ENCODE assay signal across 8 cellular contexts in genomic region chr14:78667141-78667540, GRCh38.
"Had no signal": no experiment of that assay in that cellular context is flagged by ENCODE, and none has a peak within 500 bp of the region (broad histone marks: within the 10 kb centered on the region; RNA-seq: fewer than 3 reads in every experiment).

No MANE protein-coding gene starts in this region.

- H2AFZ ChIP-seq: GM23248 had no signal

- H3K4me3 ChIP-seq: GM23248, HAP-1 had no signal

- DNase-seq: GM23248, GOT3, H7, HFFc6, KG1 had no signal

- H3K27ac ChIP-seq: GM23248, HL-60 had no signal

- H3K36me3 ChIP-seq: HAP-1 had no signal

- H3K9me3 ChIP-seq: HAP-1 had no signal

- H3K4me1 ChIP-seq: HAP-1 had no signal

- ATAC-seq: HCT116 had no signal

- H3K9ac ChIP-seq: GM23248 had no signal
